22 cellular contexts compared by ENCODE assay signal in genomic region chr6:163694988-163695942, GRCh38.
DNase-seq lines count a peak whose midpoint lies in the region; ATAC-seq, FAIRE-seq and TF ChIP-seq lines count a peak whose summit lies in the region.
"Had no signal": no experiment of that assay in that cellular context is flagged by ENCODE, and none has a peak within 500 bp of the region (broad histone marks: within the 10 kb centered on the region; RNA-seq: fewer than 3 reads in every experiment).

No MANE protein-coding gene starts in this region.

- H3K56ac ChIP-seq in H1 (replicated peaks; ENCODE audit: insufficient read length, low read depth, low read length), result no peak overlapping the region

- H3K27me3 Mint-ChIP-seq in type B pancreatic cell, result peaks cover 10% of the 10 kb centered on the region
- H3K27me3 Mint-ChIP-seq: brain had no signal

- H3K27me3 ChIP-seq in H1 (replicated peaks in 1 of 4; ENCODE audit: control insufficient read depth in 3 of 4, extremely low read depth in 1 of 4, insufficient read depth in 3 of 4, low read length in 3 of 4), result no peaks in the 10 kb centered on the region
- H3K27me3 ChIP-seq: right atrium auricular region had no signal

- H2BK15ac ChIP-seq in H1 (ENCODE audit: low read length), result no peak overlapping the region

- no peak overlapping the region for H4K8ac ChIP-seq in H1 (ENCODE audit: extremely low read depth, insufficient read depth, low read length)

- H3K4me1 Mint-ChIP-seq in type B pancreatic cell (ENCODE audit: unreplicated experiment), result peaks cover 8% of the 10 kb centered on the region
- H3K4me1 Mint-ChIP-seq: memory B cell had no signal

- no peak overlapping the region for H3K9ac ChIP-seq in H1 (replicated peaks in 1 of 4; ENCODE audit: extremely low read depth in 1 of 4, low read depth in 3 of 4, low read length in 3 of 4)

- no peaks in the 10 kb centered on the region for H4K20me1 ChIP-seq in H1 (replicated peaks in 1 of 2; ENCODE audit: control insufficient read depth in 1 of 2, insufficient read depth in 2 of 2, low read length in 2 of 2)

- no peak overlapping the region for H3K4me3 ChIP-seq in H1 (ENCODE audit: extremely low read depth in 1 of 4, insufficient read depth in 2 of 4, low read depth in 3 of 4, low read length in 4 of 4)
- no peak overlapping the region for H3K4me3 ChIP-seq in mucosa of descending colon
- H3K4me3 ChIP-seq: right atrium auricular region had no signal

- no peak for FAIRE-seq in H1 (lab: Jason Lieb, UNC)
- FAIRE-seq: HTR-8/SVneo had no signal

- ATAC-seq in HG02870 (IDR thresholded peaks at IDR 0.05; ENCODE audit: unreplicated experiment) (peak; percentile 56), mucosa of descending colon (no peak)
- ATAC-seq: effector memory CD8-positive, alpha-beta T cell; SK-N-SH treated with all-trans-retinoic acid at 6 μM for 48 hours had no signal

- no peak for TF ChIP-seq RAD21 in H1 (IDR thresholded peaks at IDR 0.05 in 1 of 2, conservative IDR thresholded peaks at IDR 0.05 in 1 of 2; ENCODE audit: low read depth in 2 of 2, low read length in 2 of 2)

- H3K9me3 ChIP-seq in H1 (ENCODE audit: insufficient read depth in 2 of 2, low read depth in 1 of 2, low read length in 1 of 2), result no peaks in the 10 kb centered on the region
- no peaks in the 10 kb centered on the region for H3K9me3 ChIP-seq in mucosa of descending colon
- H3K9me3 ChIP-seq: right atrium auricular region had no signal

- H3K27ac ChIP-seq in H1 (ENCODE audit: low read depth, low read length), result no peak overlapping the region
- H3K27ac ChIP-seq: right atrium auricular region, WERI-Rb-1 had no signal

- no peaks in the 10 kb centered on the region for H3K36me3 Mint-ChIP-seq in type B pancreatic cell
- H3K36me3 Mint-ChIP-seq: activated naive CD8-positive, alpha-beta T cell; brain; memory B cell had no signal

- no peak overlapping the region for H4K5ac ChIP-seq in H1 (ENCODE audit: insufficient read length, low read depth, low read length)

- H3K4me2 ChIP-seq in H1 (ENCODE audit: insufficient read depth in 1 of 2, low read depth in 2 of 2, low read length in 2 of 2), result no peak overlapping the region

- no peak for TF ChIP-seq POLR2A in H1 (IDR thresholded peaks at IDR 0.05; ENCODE audit: control extremely low read depth in 1 of 2, low read depth in 2 of 2, low read length in 2 of 2)

- no peaks in the 10 kb centered on the region for H3K36me3 ChIP-seq in H1 (ENCODE audit: control insufficient read depth in 2 of 4, insufficient read depth in 4 of 4, low read length in 3 of 4)
- H3K36me3 ChIP-seq in mucosa of descending colon (ENCODE audit: low read depth), result no peaks in the 10 kb centered on the region
- H3K36me3 ChIP-seq: right atrium auricular region, WERI-Rb-1 had no signal

- no peak overlapping the region for H3K14ac ChIP-seq in H1 (ENCODE audit: insufficient read length)

- no peak overlapping the region for H2BK20ac ChIP-seq in H1 (ENCODE audit: low read length)

- TF ChIP-seq CTCF in H1 (IDR thresholded peaks at IDR 0.05; ENCODE audit: control extremely low read depth in 1 of 3, insufficient read depth in 1 of 3, low read depth in 1 of 3, low read length in 3 of 3), result no peak
- TF ChIP-seq CTCF in type B pancreatic cell (conservative IDR thresholded peaks at IDR 0.05), result no peak
- TF ChIP-seq CTCF in mucosa of descending colon (IDR thresholded peaks at IDR 0.05), result no peak

- H3K23ac ChIP-seq in H1 (ENCODE audit: insufficient read length), result no peak overlapping the region

- H3K4me1 ChIP-seq in H1 (replicated peaks in 1 of 4; ENCODE audit: control insufficient read depth in 3 of 4, insufficient read depth in 4 of 4, low read length in 3 of 4) (no peaks in the 10 kb centered on the region), mucosa of descending colon (ENCODE audit: low read depth) (no peaks in the 10 kb centered on the region)
- H3K4me1 ChIP-seq: right atrium auricular region had no signal

- no peak overlapping the region for H2BK12ac ChIP-seq in H1 (ENCODE audit: low read depth, low read length)

- 0 out of 2 replicates have a peak overlapping the region, but pooled peaks have one; percentile 5 for H2AFZ ChIP-seq in H1 (ENCODE audit: low read length)

- no peaks in the 10 kb centered on the region for H3K79me1 ChIP-seq in H1 (ENCODE audit: low read depth, low read length)

- peak overlapping the region; percentile 17 for H3K4me3 Mint-ChIP-seq in type B pancreatic cell
- H3K4me3 Mint-ChIP-seq: activated naive CD8-positive, alpha-beta T cell; brain; effector memory CD8-positive, alpha-beta T cell; memory B cell had no signal

- no peak overlapping the region for H2AK5ac ChIP-seq in H1 (ENCODE audit: low read depth, low read length)

- no peaks in the 10 kb centered on the region for H3K79me2 ChIP-seq in H1 (ENCODE audit: control insufficient read depth in 1 of 2, insufficient read depth in 2 of 2, low read length in 2 of 2)

- WGBS in H1 (ENCODE audit: extremely low coverage in 1 of 2, insufficient coverage in 1 of 2, insufficient read length in 1 of 2, insufficient replicate concordance in 2 of 2, low coverage in 1 of 2, low lambda C conversion rate in 2 of 2, missing lambda C conversion rate in 1 of 2), 2 experiments, result 85% methylated on average over 14 of the region's 14 CpGs; no CpG with 5 or more reads in 1 of the 2 experiments

- no peak for TF ChIP-seq EP300 in H1 (IDR thresholded peaks at IDR 0.05; ENCODE audit: borderline replicate concordance in 1 of 2, low read depth in 2 of 2, low read length in 2 of 2)

- no peak overlapping the region for H4K91ac ChIP-seq in H1 (replicated peaks; ENCODE audit: insufficient read length, low read length)

- CTCF ChIA-PET in H1 (lab: Charles Lee; ENCODE audit: partially characterized antibody), result interaction anchor here (0.7 kb wide), 1 partner anchor 16 kb away, joined by 3 read pairs; no protein-coding TSS in a partner anchor

- intact Hi-C loops in mucosa of descending colon (cut with DNase I, micrococcal nuclease), result no loop called here

- no peaks in the 10 kb centered on the region for H3K23me2 ChIP-seq in H1 (ENCODE audit: low read depth, low read length)

- no peak overlapping the region for H2BK120ac ChIP-seq in H1 (replicated peaks; ENCODE audit: low read depth, low read length)

- peak; percentile 63 to 87 for DNase-seq in NOMO-1 (lab: John Stamatoyannopoulos, UW; ENCODE audit: unreplicated experiment in 2 of 2)
- DNase-seq in H1 (ENCODE audit: low read depth in 1 of 2, low spot score in 2 of 2), result no peak
- no peak for DNase-seq in type B pancreatic cell (ENCODE audit: extremely low spot score, unreplicated experiment)
- DNase-seq in NCI-H82 treated with DMSO at 0.1 percent for 48 hours (lab: John Stamatoyannopoulos, UW; ENCODE audit: unreplicated experiment), result no peak
- DNase-seq in mucosa of descending colon, result no peak
- DNase-seq in stimulated activated CD4-positive, alpha-beta T cell treated with anti-CD3 and anti-CD28 coated beads, Interleukin-1b, Interleukin-23, amount 100 ng/mL, for 48 hours, result no peak
- DNase-seq: activated CD4-positive, alpha-beta T cell treated with anti-CD3 and anti-CD28 coated beads, Interleukin-2, amount 50 U/mL, for 1 hour; activated CD8-positive, alpha-beta memory T cell treated with anti-CD3 and anti-CD28 coated beads, Interleukin-2, amount 50 U/mL, for 4 hours; effector memory CD8-positive, alpha-beta T cell; H7; Karpas-422; naive B cell; NCI-H1105; WERI-Rb-1 had no signal

- no peak overlapping the region for H3K4ac ChIP-seq in H1 (replicated peaks; ENCODE audit: insufficient read length, low read depth, low read length)

- no peak overlapping the region for H3K27ac Mint-ChIP-seq in type B pancreatic cell
- H3K27ac Mint-ChIP-seq: activated naive CD8-positive, alpha-beta T cell; activated T-helper 2 cell treated with anti-CD3 and anti-CD28 coated beads, Interferon-gamma antibody, Interleukin-2, Interleukin-4, amounts not matched to agents 10 μg/mL and 5 μg/mL and 100 μg/mL, durations not matched to agents 14 hours and 24 hours and 36 hours; effector memory CD8-positive, alpha-beta T cell; memory B cell had no signal

- H2BK5ac ChIP-seq in H1 (ENCODE audit: low read depth, low read length), result no peak overlapping the region

- H3K18ac ChIP-seq in H1 (ENCODE audit: extremely low read depth, low read length), result no peak overlapping the region

- no peaks in the 10 kb centered on the region for H3K9me3 Mint-ChIP-seq in type B pancreatic cell
- H3K9me3 Mint-ChIP-seq: activated T-helper 2 cell treated with anti-CD3 and anti-CD28 coated beads, Interferon-gamma antibody, Interleukin-2, Interleukin-4, amounts not matched to agents 10 μg/mL and 5 μg/mL and 100 μg/mL, durations not matched to agents 14 hours and 24 hours and 36 hours; effector memory CD8-positive, alpha-beta T cell; memory B cell; naive B cell had no signal

- POLR2A ChIA-PET in H1 (lab: Charles Lee; ENCODE audit: partially characterized antibody), result no interaction called here

TF ChIP-seq in H1, 55 proteins besides CTCF, POLR2A, EP300 and RAD21:
- no peak for TF ChIP-seq ZNF274 (IDR thresholded peaks at IDR 0.05; ENCODE audit: borderline replicate concordance, extremely low read depth, low read length)

Comparison
In these comparisons a context has a peak if more than half of its experiments do, and no peak if none do; other contexts are left out.
1. DNase-seq: peak in NOMO-1 (2 of 2); none in H1 (0 of 2), type B pancreatic cell (single experiment), NCI-H82 treated with DMSO at 0.1 percent for 48 hours (single experiment), mucosa of descending colon (0 of 3) and stimulated activated CD4-positive, alpha-beta T cell treated with anti-CD3 and anti-CD28 coated beads, Interleukin-1b, Interleukin-23, amount 100 ng/mL, for 48 hours (single experiment).